8 cellular contexts compared by ENCODE assay signal in the genomic region with DNA sequence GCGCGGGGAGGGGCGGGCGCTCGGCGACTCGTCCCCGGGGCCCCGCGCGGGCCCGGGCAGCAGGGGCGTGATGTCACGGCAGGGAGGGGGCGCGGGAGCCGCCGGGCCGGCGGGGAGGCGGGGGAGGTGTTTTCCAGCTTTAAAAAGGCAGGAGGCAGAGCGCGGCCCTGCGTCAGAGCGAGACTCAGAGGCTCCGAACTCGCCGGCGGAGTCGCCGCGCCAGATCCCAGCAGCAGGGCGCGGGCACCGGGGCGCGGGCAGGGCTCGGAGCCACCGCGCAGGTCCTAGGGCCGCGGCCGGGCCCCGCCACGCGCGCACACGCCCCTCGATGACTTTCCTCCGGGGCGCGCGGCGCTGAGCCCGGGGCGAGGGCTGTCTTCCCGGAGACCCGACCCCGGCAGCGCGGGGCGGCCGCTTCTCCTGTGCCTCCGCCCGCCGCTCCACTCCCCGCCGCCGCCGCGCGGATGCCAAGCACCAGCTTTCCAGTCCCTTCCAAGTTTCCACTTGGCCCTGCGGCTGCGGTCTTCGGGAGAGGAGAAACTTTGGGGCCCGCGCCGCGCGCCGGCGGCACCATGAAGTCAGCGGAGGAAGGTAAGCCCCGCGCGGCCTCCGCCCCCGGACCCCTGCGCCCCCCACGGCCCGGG. TPM values are rescaled to one million over a fixed set of nuclear protein-coding genes. Genes with fewer than 3 reads are reported as not detected.
DNase-seq lines count a peak whose midpoint lies in the region; ATAC-seq and TF ChIP-seq lines count a peak whose summit lies in the region.

A gene (plus strand): TSS at position 170 of the 644 bp plus-strand sequence. CDS start 295 bp downstream, at position 465.

- POLR2A ChIA-PET in OCI-LY7 (lab: Charles Lee), result interaction anchor here (0.7 kb wide), 1 partner anchor 144 kb away, joined by 3 read pairs; no protein-coding TSS in a partner anchor

- peak; percentile 82 for DNase-seq in AG08396 (ENCODE audit: low spot score)
- peak; percentile 92 for DNase-seq in GM23248
- peak; percentile 61 for DNase-seq in OCI-LY7 (ENCODE audit: low spot score)
- DNase-seq in activated gamma-delta T cell (lab: John Stamatoyannopoulos, UW), result peak; percentile 65
- DNase-seq in ovary, result peak; percentile 73 to 91 (median 90)
- DNase-seq in transverse colon, result peak; percentile 67

- ATAC-seq in gastroesophageal sphincter, result peak; percentile 65
- ATAC-seq in GM21619 (IDR thresholded peaks at IDR 0.05; ENCODE audit: unreplicated experiment), result no peak

- peak within 1 kb of the TSS; percentile 57 for H2AFZ ChIP-seq in GM23248
- H2AFZ ChIP-seq in OCI-LY7 (ENCODE audit: low read length), result peak within 1 kb of the TSS; percentile 41; the same call in 1 of the 2 replicates

- TF ChIP-seq EP300 in gastroesophageal sphincter (IDR thresholded peaks at IDR 0.05), result no peak
- TF ChIP-seq EP300 in ovary (IDR thresholded peaks at IDR 0.05), result no peak
- no peak for TF ChIP-seq EP300 in transverse colon (IDR thresholded peaks at IDR 0.05; ENCODE audit: low read depth)

- H3K9ac ChIP-seq in GM23248, result peak within 1 kb of the TSS; percentile 95

- H3K9me3 ChIP-seq in GM23248 (ENCODE audit: low read depth) (no peaks in the 10 kb centered on the region), OCI-LY7 (ENCODE audit: low read length) (no peaks in the 10 kb centered on the region), gastroesophageal sphincter (no peaks in the 10 kb centered on the region), ovary (no peaks in the 10 kb centered on the region), transverse colon (no peaks in the 10 kb centered on the region)

- peak within 1 kb of the TSS; percentile 49 for H3K4me2 ChIP-seq in GM23248 (ENCODE audit: unreplicated experiment)
- peak within 1 kb of the TSS; percentile 100 for H3K4me2 ChIP-seq in OCI-LY7 (ENCODE audit: low read length)

- no peaks in the 10 kb centered on the region for H3K9me2 ChIP-seq in GM23248 (ENCODE audit: insufficient read depth)
- no peaks in the 10 kb centered on the region for H3K9me2 ChIP-seq in OCI-LY7 (ENCODE audit: insufficient read depth, low read length)

- BruUV-seq in OCI-LY7 (replicated peaks; lab: Mats Ljungman, UMichigan), result no TSS peak

- TF ChIP-seq POLR2A in gastroesophageal sphincter (IDR thresholded peaks at IDR 0.05) (peak; percentile 59 to 82), ovary (IDR thresholded peaks at IDR 0.05) (peak; percentile 79), transverse colon (IDR thresholded peaks at IDR 0.05) (no peak)

- in situ Hi-C loops in GM23248 (cut with MboI) (no loop called here), transverse colon (cut with MboI; ENCODE audit: low pct_ligation_motif_present in 1 of 4, low pct_unique_long_range_greater_than_20kb in 1 of 4, low sequenced_read_pairs in 3 of 4) (loop anchor here in 1 of 4 donors (25.0 kb wide), 2 partner anchors 116 to 241 kb away; no protein-coding TSS in a partner anchor)

- H4K20me1 ChIP-seq in GM23248 (ENCODE audit: insufficient read depth) (no peaks in the 10 kb centered on the region), OCI-LY7 (ENCODE audit: insufficient read depth, low read length) (no peaks in the 10 kb centered on the region)

- H3F3A ChIP-seq in GM23248 (ENCODE audit: insufficient read depth), result no peaks in the 10 kb centered on the region

- H3K4me1 ChIP-seq in GM23248 (ENCODE audit: insufficient read depth), result no peaks in the 10 kb centered on the region
- peaks cover 29% of the 10 kb centered on the region for H3K4me1 ChIP-seq in OCI-LY7 (ENCODE audit: insufficient read depth, low read length, poor library complexity, severe bottlenecking)
- peaks cover 0 to 59% (median 20%) of the 10 kb centered on the region in 3 donors for H3K4me1 ChIP-seq in gastroesophageal sphincter
- H3K4me1 ChIP-seq in ovary (ENCODE audit: insufficient read depth), result peaks cover 5% of the 10 kb centered on the region
- peaks cover 22 to 58% (median 46%) of the 10 kb centered on the region in 4 donors for H3K4me1 ChIP-seq in transverse colon

- peak within 1 kb of the TSS; percentile 74 for H3K4me3 ChIP-seq in GM23248
- peak within 1 kb of the TSS; percentile 86 for H3K4me3 ChIP-seq in OCI-LY7 (ENCODE audit: low read depth, low read length, poor library complexity, severe bottlenecking)
- H3K4me3 ChIP-seq in gastroesophageal sphincter, result peak within 1 kb of the TSS; percentile 62 to 82
- H3K4me3 ChIP-seq in ovary, result peak within 1 kb of the TSS; percentile 56
- peak within 1 kb of the TSS; percentile 11 to 60 (median 46) for H3K4me3 ChIP-seq in transverse colon

- WGBS in GM23248 (ENCODE audit: low coverage in 1 of 2, low lambda C conversion rate in 2 of 2, missing lambda C conversion rate in 2 of 2), 2 experiments, result 1 to 2% methylated on average over 40 to 67 of the region's 91 CpGs
- no CpG with 5 or more reads among the region's 91 CpGs for whole genome bisulfite sequencing in gastroesophageal sphincter (ENCODE audit: low coverage in 1 of 2), 2 donors
- WGBS in ovary, 3 donors, result 0 to 1% (median 1%) methylated on average over 25 to 83 of the region's 91 CpGs
- 1% methylated on average over 32 of the region's 91 CpGs; no CpG with 5 or more reads in 1 of the 2 donors for WGBS in transverse colon (ENCODE audit: low coverage in 1 of 2), 2 donors

- CTCF ChIA-PET in OCI-LY7 (lab: Charles Lee; ENCODE audit: unreplicated experiment), result no interaction called here

- TF ChIP-seq CTCF in OCI-LY7 (conservative IDR thresholded peaks at IDR 0.05; ENCODE audit: low read length) (no peak), gastroesophageal sphincter (IDR thresholded peaks at IDR 0.05) (peak in 1 of 4 experiments; percentile 4), ovary (IDR thresholded peaks at IDR 0.05) (no peak), transverse colon (IDR thresholded peaks at IDR 0.05) (no peak)

- peak within 1 kb of the TSS; percentile 92 for H3K27ac ChIP-seq in GM23248
- peak within 1 kb of the TSS; percentile 87 for H3K27ac ChIP-seq in OCI-LY7 (ENCODE audit: low read depth, low read length, poor library complexity, severe bottlenecking)
- H3K27ac ChIP-seq in gastroesophageal sphincter, result peak within 1 kb of the TSS; percentile 88 to 99 (median 96)
- H3K27ac ChIP-seq in ovary, result peak within 1 kb of the TSS; percentile 82 to 92
- peak within 1 kb of the TSS; percentile 87 to 95 (median 88) for H3K27ac ChIP-seq in transverse colon

- H3K79me2 ChIP-seq in GM23248 (ENCODE audit: insufficient read depth) (no peaks in the 10 kb centered on the region), OCI-LY7 (ENCODE audit: insufficient read depth, low read depth, low read length) (peaks cover 21% of the 10 kb centered on the region)

- intact Hi-C loops in OCI-LY7 (cut with micrococcal nuclease; ENCODE audit: unreplicated experiment), result loop anchor here (2.0 kb wide), 2 partner anchors 65 to 133 kb away; no protein-coding TSS in a partner anchor
- intact Hi-C loops in ovary (cut with DNase I), result loop anchor here in 1 of 4 donors (5.0 kb wide), 1 partner anchor 131 kb away; no protein-coding TSS in a partner anchor
- intact Hi-C loops in transverse colon (cut with DNase I; ENCODE audit: low total_unique reads), result loop anchor here (5.0 kb wide), 1 partner anchor 111 kb away; no protein-coding TSS in a partner anchor

- H3K36me3 ChIP-seq in GM23248 (ENCODE audit: low read depth) (no peaks in the 10 kb centered on the region), OCI-LY7 (ENCODE audit: insufficient read depth, low read length) (peaks cover 8% of the 10 kb centered on the region; the same call in 1 of the 2 replicates), gastroesophageal sphincter (no peaks in the 10 kb centered on the region), ovary (no peaks in the 10 kb centered on the region), transverse colon (no peaks in the 10 kb centered on the region)

- H3K27me3 ChIP-seq in GM23248 (replicated peaks; ENCODE audit: insufficient read depth), result no peaks in the 10 kb centered on the region
- H3K27me3 ChIP-seq in gastroesophageal sphincter, result no peaks in the 10 kb centered on the region
- no peaks in the 10 kb centered on the region for H3K27me3 ChIP-seq in ovary
- peaks cover 89% of the 10 kb centered on the region for H3K27me3 ChIP-seq in transverse colon

RNA-seq across cellular contexts. Expression of the gene that starts here (rescaled TPM):
- 6.4 and 7.5 TPM in 2 replicates for total RNA-seq in GM23248 (2014; rRNA removed; shearing (Covaris generic))
- polyA plus RNA-seq in GM23248 (2016; fragmentation: Nextera tagmentation; extraction: Ambion mirVana) (9.2 and 9.8 TPM in 2 replicates), ovary (10 to 100 TPM in 1 of 2 donors, 1 to 10 TPM in 1; 8.4 to 12.2 TPM)
- total RNA-seq in OCI-LY7 (2014; rRNA removed; shearing (Covaris generic)), result 15.3 and 23.6 TPM in 2 replicates
- total RNA-seq in OCI-LY7 (2022) (50.4 and 54.3 TPM in 2 replicates), gastroesophageal sphincter (10 to 100 TPM; 13.1 to 21.3 (median 16.2) TPM), ovary (10 to 100 TPM; 10.2 to 28.3 (median 12.3) TPM), transverse colon (10 to 100 TPM in 3 of 4 donors, 1 to 10 TPM in 1; 5.3 to 19.1 (median 11.8) TPM)
